20 cellular contexts compared by ENCODE assay signal in the genomic region with DNA sequence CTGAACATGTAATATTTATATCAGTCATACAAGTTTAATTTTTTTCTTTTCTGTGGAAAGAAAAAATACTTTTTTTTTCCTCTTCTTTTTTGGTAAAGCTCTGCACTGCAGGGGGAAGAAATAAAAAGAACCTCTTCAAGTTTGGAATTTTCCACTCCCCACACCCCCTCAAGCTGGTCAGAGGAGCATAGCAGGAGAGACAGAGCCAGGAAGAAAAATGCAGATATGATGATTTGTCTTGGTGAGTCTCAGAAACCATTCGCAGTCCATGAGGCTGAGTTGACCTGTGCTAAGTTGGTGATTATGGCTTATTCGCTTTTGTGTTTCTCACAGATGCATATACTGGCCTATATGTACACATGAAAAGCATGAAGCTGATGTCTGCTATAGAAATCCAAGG.
DNase-seq lines count a peak whose midpoint lies in the region; ATAC-seq and TF ChIP-seq lines count a peak whose summit lies in the region.
"Had no signal": no experiment of that assay in that cellular context is flagged by ENCODE, and none has a peak within 500 bp of the region (broad histone marks: within the 10 kb centered on the region; RNA-seq: fewer than 3 reads in every experiment).

No MANE protein-coding gene starts in this region.

- peak; percentile 25 to 60 for ATAC-seq in left cardiac atrium
- no peak for ATAC-seq in CD8-positive, alpha-beta T cell
- no peak for ATAC-seq in activated CD8-positive, alpha-beta T cell treated with anti-CD3 and anti-CD28 coated beads, Interleukin-2, amount 10 ng/mL, durations not matched to agents 7 days and 5 days
- ATAC-seq: naive thymus-derived CD8-positive, alpha-beta T cell had no signal

- no peaks in the 10 kb centered on the region for H3K36me3 Mint-ChIP-seq in CD8-positive, alpha-beta T cell
- no peaks in the 10 kb centered on the region for H3K36me3 Mint-ChIP-seq in activated CD4-positive, alpha-beta T cell treated with anti-CD3 and anti-CD28 coated beads, Interleukin-2, amount 10 ng/mL, durations not matched to agents 7 days and 5 days (ENCODE audit: low read depth)
- no peaks in the 10 kb centered on the region for H3K36me3 Mint-ChIP-seq in activated CD8-positive, alpha-beta T cell treated with anti-CD3 and anti-CD28 coated beads, Interleukin-2, amount 10 ng/mL, durations not matched to agents 7 days and 5 days (ENCODE audit: low read depth)
- no peaks in the 10 kb centered on the region for H3K36me3 Mint-ChIP-seq in endodermal cell (ENCODE audit: low read depth)
- H3K36me3 Mint-ChIP-seq: activated naive CD8-positive, alpha-beta T cell treated with anti-CD3 and anti-CD28 coated beads for 36 hours; memory B cell; naive thymus-derived CD8-positive, alpha-beta T cell had no signal

- H3K4me3 Mint-ChIP-seq in CD8-positive, alpha-beta T cell, result no peak overlapping the region
- no peak overlapping the region for H3K4me3 Mint-ChIP-seq in activated CD4-positive, alpha-beta T cell treated with anti-CD3 and anti-CD28 coated beads, Interleukin-2, amount 10 ng/mL, durations not matched to agents 7 days and 5 days
- no peak overlapping the region for H3K4me3 Mint-ChIP-seq in activated CD8-positive, alpha-beta T cell treated with anti-CD3 and anti-CD28 coated beads, Interleukin-2, amount 10 ng/mL, durations not matched to agents 7 days and 5 days
- no peak overlapping the region for H3K4me3 Mint-ChIP-seq in endodermal cell
- H3K4me3 Mint-ChIP-seq: activated naive CD8-positive, alpha-beta T cell treated with anti-CD3 and anti-CD28 coated beads for 36 hours; memory B cell; naive thymus-derived CD8-positive, alpha-beta T cell had no signal

- H3K4me3 ChIP-seq in dorsolateral prefrontal cortex (no peak overlapping the region), osteoblast (ENCODE audit: insufficient read depth, low read length) (no peak overlapping the region), endodermal cell (ENCODE audit: low read length) (no peak overlapping the region)
- no peak overlapping the region for H3K4me3 ChIP-seq in CD8-positive, alpha-beta T cell (ENCODE audit: low read depth, low read length)
- H3K4me3 ChIP-seq: skin epidermis had no signal

- no peaks in the 10 kb centered on the region for H3K9me3 Mint-ChIP-seq in CD8-positive, alpha-beta T cell
- no peaks in the 10 kb centered on the region for H3K9me3 Mint-ChIP-seq in activated CD4-positive, alpha-beta T cell treated with anti-CD3 and anti-CD28 coated beads, Interleukin-2, amount 10 ng/mL, durations not matched to agents 7 days and 5 days
- no peaks in the 10 kb centered on the region for H3K9me3 Mint-ChIP-seq in activated CD8-positive, alpha-beta T cell treated with anti-CD3 and anti-CD28 coated beads, Interleukin-2, amount 10 ng/mL, durations not matched to agents 7 days and 5 days (ENCODE audit: insufficient read depth)
- H3K9me3 Mint-ChIP-seq in endodermal cell, result no peaks in the 10 kb centered on the region
- H3K9me3 Mint-ChIP-seq: activated naive CD8-positive, alpha-beta T cell treated with anti-CD3 and anti-CD28 coated beads for 36 hours; naive thymus-derived CD8-positive, alpha-beta T cell had no signal

- no peak overlapping the region for H3K27ac Mint-ChIP-seq in CD8-positive, alpha-beta T cell
- H3K27ac Mint-ChIP-seq in activated CD4-positive, alpha-beta T cell treated with anti-CD3 and anti-CD28 coated beads, Interleukin-2, amount 10 ng/mL, durations not matched to agents 7 days and 5 days, result no peak overlapping the region
- H3K27ac Mint-ChIP-seq in activated CD8-positive, alpha-beta T cell treated with anti-CD3 and anti-CD28 coated beads, Interleukin-2, amount 10 ng/mL, durations not matched to agents 7 days and 5 days, result no peak overlapping the region
- no peak overlapping the region for H3K27ac Mint-ChIP-seq in endodermal cell
- H3K27ac Mint-ChIP-seq: activated naive CD8-positive, alpha-beta T cell treated with anti-CD3 and anti-CD28 coated beads for 36 hours; memory B cell; naive thymus-derived CD8-positive, alpha-beta T cell had no signal

- H3K79me2 ChIP-seq in osteoblast (ENCODE audit: insufficient read depth, low read length), result no peaks in the 10 kb centered on the region
- H3K79me2 ChIP-seq: parathyroid adenoma had no signal

- H3K4me1 ChIP-seq in osteoblast (ENCODE audit: insufficient read depth, low read length) (peaks cover 28% of the 10 kb centered on the region), endodermal cell (ENCODE audit: control insufficient read depth, insufficient read depth, low read length) (peaks cover 11% of the 10 kb centered on the region)
- no peaks in the 10 kb centered on the region for H3K4me1 ChIP-seq in CD8-positive, alpha-beta T cell (ENCODE audit: insufficient read depth, low read length)
- H3K4me1 ChIP-seq: parathyroid adenoma had no signal

- H3K4me2 ChIP-seq in osteoblast (ENCODE audit: insufficient read depth, low read length), result peak overlapping the region; percentile 45
- H3K4me2 ChIP-seq: KMS-11 had no signal

- H4K20me1 ChIP-seq in osteoblast (ENCODE audit: insufficient read depth, low read length), result no peaks in the 10 kb centered on the region

- H3K9ac ChIP-seq in endodermal cell (ENCODE audit: extremely low read depth, low read length, poor library complexity, severe bottlenecking), result no peak overlapping the region
- H3K9ac ChIP-seq: KMS-11, parathyroid adenoma had no signal

- H3K27ac ChIP-seq in dorsolateral prefrontal cortex (peak overlapping the region in 47 of 59 donors; percentile 10 to 86 (median 65)), osteoblast (ENCODE audit: low read depth, low read length) (peak overlapping the region; percentile 94), endodermal cell (ENCODE audit: low read depth, low read length) (no peak overlapping the region)
- no peak overlapping the region for H3K27ac ChIP-seq in CD8-positive, alpha-beta T cell (ENCODE audit: low read depth, low read length)
- H3K27ac ChIP-seq: epithelial cell of prostate, KMS-11, parathyroid adenoma had no signal

- POLR2A ChIA-PET in CD8-positive, alpha-beta T cell (lab: Charles Lee), result no interaction called here
- POLR2A ChIA-PET in activated CD4-positive, alpha-beta T cell treated with anti-CD3 and anti-CD28 coated beads, Interleukin-2, amount 10 ng/mL, durations not matched to agents 7 days and 5 days (lab: Charles Lee), result no interaction called here
- POLR2A ChIA-PET in activated CD8-positive, alpha-beta T cell treated with anti-CD3 and anti-CD28 coated beads, Interleukin-2, amount 10 ng/mL, durations not matched to agents 7 days and 5 days (lab: Charles Lee), result no interaction called here

- CTCF ChIA-PET in CD8-positive, alpha-beta T cell (lab: Charles Lee), result interaction anchor here (0.6 kb wide), 1 partner anchor 1360 kb away, joined by 3 read pairs; no protein-coding TSS in a partner anchor
- CTCF ChIA-PET in activated CD4-positive, alpha-beta T cell treated with anti-CD3 and anti-CD28 coated beads, Interleukin-2, amount 10 ng/mL, durations not matched to agents 7 days and 5 days (lab: Charles Lee), result no interaction called here
- CTCF ChIA-PET in activated CD8-positive, alpha-beta T cell treated with anti-CD3 and anti-CD28 coated beads, Interleukin-2, amount 10 ng/mL, durations not matched to agents 7 days and 5 days (lab: Charles Lee), result no interaction called here

- H2AFZ ChIP-seq in osteoblast (ENCODE audit: low read length), result peak overlapping the region; percentile 12
- H2AFZ ChIP-seq: parathyroid adenoma had no signal

- no peaks in the 10 kb centered on the region for H3K36me3 ChIP-seq in osteoblast (ENCODE audit: insufficient read depth, low read length)
- H3K36me3 ChIP-seq in CD8-positive, alpha-beta T cell (ENCODE audit: insufficient read depth, low read length), result no peaks in the 10 kb centered on the region
- no peaks in the 10 kb centered on the region for H3K36me3 ChIP-seq in endodermal cell (ENCODE audit: control insufficient read depth, insufficient read depth, low read length)

- H3K9me3 ChIP-seq in osteoblast (ENCODE audit: low read depth, low read length) (no peaks in the 10 kb centered on the region), endodermal cell (ENCODE audit: control insufficient read depth, low read length) (no peaks in the 10 kb centered on the region)
- H3K9me3 ChIP-seq in CD8-positive, alpha-beta T cell (ENCODE audit: low read length), result no peaks in the 10 kb centered on the region

- TF ChIP-seq CTCF in dorsolateral prefrontal cortex (IDR thresholded peaks at IDR 0.05 in 54 of 56, conservative IDR thresholded peaks at IDR 0.05 in 2 of 56; ENCODE audit: low read depth in 1 of 56, partially characterized antibody in 56 of 56), result no peak
- no peak for TF ChIP-seq CTCF in osteoblast (IDR thresholded peaks at IDR 0.05; ENCODE audit: extremely low read depth, low read depth, low read length)
- TF ChIP-seq CTCF in CD8-positive, alpha-beta T cell (IDR thresholded peaks at IDR 0.05), result no peak
- no peak for TF ChIP-seq CTCF in endodermal cell (conservative IDR thresholded peaks at IDR 0.05)

- no peaks in the 10 kb centered on the region for H3K4me1 Mint-ChIP-seq in CD8-positive, alpha-beta T cell (ENCODE audit: low read depth)
- H3K4me1 Mint-ChIP-seq in activated CD4-positive, alpha-beta T cell treated with anti-CD3 and anti-CD28 coated beads, Interleukin-2, amount 10 ng/mL, durations not matched to agents 7 days and 5 days, result no peaks in the 10 kb centered on the region
- no peaks in the 10 kb centered on the region for H3K4me1 Mint-ChIP-seq in activated CD8-positive, alpha-beta T cell treated with anti-CD3 and anti-CD28 coated beads, Interleukin-2, amount 10 ng/mL, durations not matched to agents 7 days and 5 days (ENCODE audit: low read depth)
- H3K4me1 Mint-ChIP-seq in endodermal cell, result peaks cover 42% of the 10 kb centered on the region
- H3K4me1 Mint-ChIP-seq: activated naive CD8-positive, alpha-beta T cell treated with anti-CD3 and anti-CD28 coated beads for 36 hours; memory B cell; naive thymus-derived CD8-positive, alpha-beta T cell had no signal

- H3K27me3 ChIP-seq in dorsolateral prefrontal cortex, result no peaks in the 10 kb centered on the region
- H3K27me3 ChIP-seq in osteoblast (ENCODE audit: insufficient read depth, low read length), result no peaks in the 10 kb centered on the region
- H3K27me3 ChIP-seq in CD8-positive, alpha-beta T cell (ENCODE audit: insufficient read depth, low read length), result no peaks in the 10 kb centered on the region
- H3K27me3 ChIP-seq in endodermal cell (ENCODE audit: control insufficient read depth, insufficient read depth, low read length, poor library complexity, severe bottlenecking), result no peaks in the 10 kb centered on the region

- intact Hi-C loops in left cardiac atrium (cut with DNase I) (no loop called here), cardiac septum (cut with DNase I) (no loop called here), dorsolateral prefrontal cortex (cut with DNase I) (no loop called here)
- intact Hi-C loops in CD8-positive, alpha-beta T cell (cut with DNase I, micrococcal nuclease), result no loop called here

- WGBS in endodermal cell (ENCODE audit: insufficient coverage in 1 of 2, insufficient read length in 1 of 2), 2 experiments, result 96 to 100% methylated on average over 2 of the region's 2 CpGs

- H3K27me3 Mint-ChIP-seq in CD8-positive, alpha-beta T cell (ENCODE audit: low read depth), result peaks cover 2% of the 10 kb centered on the region
- no peaks in the 10 kb centered on the region for H3K27me3 Mint-ChIP-seq in activated CD4-positive, alpha-beta T cell treated with anti-CD3 and anti-CD28 coated beads, Interleukin-2, amount 10 ng/mL, durations not matched to agents 7 days and 5 days
- no peaks in the 10 kb centered on the region for H3K27me3 Mint-ChIP-seq in activated CD8-positive, alpha-beta T cell treated with anti-CD3 and anti-CD28 coated beads, Interleukin-2, amount 10 ng/mL, durations not matched to agents 7 days and 5 days (ENCODE audit: low read depth)
- H3K27me3 Mint-ChIP-seq in endodermal cell (ENCODE audit: insufficient read depth), result no peaks in the 10 kb centered on the region
- H3K27me3 Mint-ChIP-seq: memory B cell had no signal

- DNase-seq in left cardiac atrium (no peak), cardiac septum (ENCODE audit: low spot score) (no peak), dorsolateral prefrontal cortex (no peak), osteoblast (ENCODE audit: insufficient read length, low spot score, missing footprints) (no peak), endodermal cell (no peak)
- DNase-seq in CD8-positive, alpha-beta T cell, result no peak
- no peak for DNase-seq in activated CD4-positive, alpha-beta T cell treated with anti-CD3 and anti-CD28 coated beads, Interleukin-2, amount 10 ng/mL, durations not matched to agents 7 days and 5 days
- DNase-seq in activated CD8-positive, alpha-beta T cell treated with anti-CD3 and anti-CD28 coated beads, Interleukin-2, amount 10 ng/mL, durations not matched to agents 7 days and 5 days, result no peak
- DNase-seq: activated naive CD8-positive, alpha-beta T cell treated with anti-CD3 and anti-CD28 coated beads for 36 hours; kidney glomerular epithelial cell; naive thymus-derived CD8-positive, alpha-beta T cell; NCI-H187 treated with DMSO at 0.1 percent for 48 hours; SHP77; stimulated activated naive CD4-positive, alpha-beta T cell treated with Interleukin-2 at 50 U/mL for 16 hours; trophoblast cell had no signal

Comparison
In these comparisons a context has a peak if more than half of its experiments do, and no peak if none do; other contexts are left out.
1. ATAC-seq: peak in left cardiac atrium (2 of 2); none in CD8-positive, alpha-beta T cell (single experiment) and activated CD8-positive, alpha-beta T cell treated with anti-CD3 and anti-CD28 coated beads, Interleukin-2, amount 10 ng/mL, durations not matched to agents 7 days and 5 days (single experiment).
2. H3K27ac ChIP-seq: peak in dorsolateral prefrontal cortex (47 of 59) and osteoblast (single experiment); none in CD8-positive, alpha-beta T cell (single experiment) and endodermal cell (single experiment).